In the genomic region with DNA sequence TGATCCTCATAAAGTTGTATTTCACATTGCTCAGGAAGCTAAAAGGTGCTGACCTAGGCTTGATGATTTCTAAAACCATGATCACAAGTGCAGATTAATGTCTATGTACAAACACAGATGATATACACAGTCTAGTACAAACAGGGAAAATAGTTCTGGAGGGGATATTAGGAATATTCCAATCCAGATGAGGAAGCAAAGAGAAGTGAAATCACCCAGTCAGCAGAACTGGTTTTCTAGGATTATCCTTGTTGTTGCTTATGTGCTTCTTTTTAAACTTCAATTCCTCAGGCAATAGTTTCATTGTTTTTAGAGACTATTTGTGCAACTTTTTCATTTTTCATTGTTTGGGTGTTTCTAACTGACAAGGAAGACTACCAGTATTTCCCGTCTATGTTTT, we compare ENCODE assay signal across 16 cellular contexts. TPM values are rescaled to one million over a fixed set of nuclear protein-coding genes. Genes with fewer than 3 reads are reported as not detected.
DNase-seq lines count a peak whose midpoint lies in the region; ATAC-seq, FAIRE-seq and TF ChIP-seq lines count a peak whose summit lies in the region.
"Had no signal": no experiment of that assay in that cellular context is flagged by ENCODE, and none has a peak within 500 bp of the region (broad histone marks: within the 10 kb centered on the region; RNA-seq: fewer than 3 reads in every experiment).

No MANE protein-coding gene starts in this region.

- no peak for TF ChIP-seq POLR2A in A549 (IDR thresholded peaks at IDR 0.05; ENCODE audit: low read length)

- H3K36me3 ChIP-seq in MM.1S (replicated peaks; ENCODE audit: insufficient read depth, low read length), result no peaks in the 10 kb centered on the region
- H3K36me3 ChIP-seq: BE2C, HAP-1 had no signal

- H3F3A ChIP-seq in MM.1S (ENCODE audit: insufficient read depth, low read length), result no peaks in the 10 kb centered on the region

- 0 out of 3 replicates have a peak, but pooled peaks cover 7% of the 10 kb centered on the region for H3K4me1 ChIP-seq in A549
- H3K4me1 ChIP-seq in foreskin keratinocyte, result peaks cover 2% of the 10 kb centered on the region
- H3K4me1 ChIP-seq in MM.1S (ENCODE audit: low read length), result no peaks in the 10 kb centered on the region
- H3K4me1 ChIP-seq: BE2C had no signal

- H3K27ac ChIP-seq in A549 (no peak overlapping the region), foreskin keratinocyte (peak overlapping the region; percentile 95), RWPE1 (no peak overlapping the region), MM.1S (ENCODE audit: low read length) (no peak overlapping the region)
- H3K27ac ChIP-seq: C4-2B had no signal

- H3K9me3 ChIP-seq in A549 (no peaks in the 10 kb centered on the region), MM.1S (replicated peaks; ENCODE audit: insufficient read depth, low read length) (no peaks in the 10 kb centered on the region)
- H3K9me3 ChIP-seq: BE2C, HAP-1 had no signal

- no peak overlapping the region for H3K9ac ChIP-seq in MM.1S (ENCODE audit: low read length)

- no peak overlapping the region for H3K4me3 ChIP-seq in A549
- H3K4me3 ChIP-seq in LNCaP clone FGC (ENCODE audit: low read depth, low read length), result no peak overlapping the region
- H3K4me3 ChIP-seq in MM.1S (ENCODE audit: low read length), result no peak overlapping the region
- H3K4me3 ChIP-seq: GM12878, HAP-1 had no signal

- WGBS in A549 (ENCODE audit: missing lambda C conversion rate), result 97% methylated on average over 1 of the region's 1 CpG

- TF ChIP-seq CTCF in A549 (IDR thresholded peaks at IDR 0.05), result no peak
- no peak for TF ChIP-seq CTCF in LNCaP clone FGC (IDR thresholded peaks at IDR 0.05; ENCODE audit: control insufficient read depth, extremely low read depth, insufficient read depth)
- TF ChIP-seq CTCF in foreskin keratinocyte (conservative IDR thresholded peaks at IDR 0.05), result no peak
- no peak for TF ChIP-seq CTCF in RWPE1 (conservative IDR thresholded peaks at IDR 0.05; ENCODE audit: low read depth)
- TF ChIP-seq CTCF in MM.1S (IDR thresholded peaks at IDR 0.05; ENCODE audit: low read length), result no peak

- no peak overlapping the region for H3K4me2 ChIP-seq in A549
- no peak overlapping the region for H3K4me2 ChIP-seq in MM.1S (ENCODE audit: low read depth, low read length)

- no peaks in the 10 kb centered on the region for H4K20me1 ChIP-seq in MM.1S (ENCODE audit: insufficient read depth, low read length)

- TF ChIP-seq RAD21 in A549 (conservative IDR thresholded peaks at IDR 0.05 in 1 of 2, IDR thresholded peaks at IDR 0.05 in 1 of 2), result no peak

- DNase-seq in A549 (ENCODE audit: low read depth in 1 of 2, low spot score in 1 of 2) (no peak), LNCaP clone FGC (ENCODE audit: low read depth) (peak; percentile 41), foreskin keratinocyte (peak; percentile 21 to 42), RWPE1 (ENCODE audit: low spot score) (no peak), MM.1S (no peak)
- DNase-seq: BE2C; CD4-positive, alpha-beta memory T cell; DMS79; KBM-7 had no signal

- no peak overlapping the region for H2AFZ ChIP-seq in MM.1S (ENCODE audit: low read length)

- FAIRE-seq in A549 (lab: Jason Lieb, UNC), result no peak
- FAIRE-seq: GM12878, H1, HTR-8/SVneo had no signal

- CTCF ChIA-PET in A549 (lab: Yijun Ruan, JAX), result interaction anchor here (2.6 kb wide), 1 partner anchor 30 kb away, joined by 12 read pairs; no protein-coding TSS in a partner anchor
- CTCF ChIA-PET in RWPE1 (lab: Yijun Ruan, JAX), result no interaction called here

- no peaks in the 10 kb centered on the region for H3K27me3 ChIP-seq in foreskin keratinocyte
- H3K27me3 ChIP-seq in MM.1S (replicated peaks; ENCODE audit: insufficient read depth, low read length), result no peaks in the 10 kb centered on the region
- H3K27me3 ChIP-seq: BE2C had no signal

- H3K9me2 ChIP-seq in MM.1S (replicated peaks; ENCODE audit: insufficient read depth, low read length), result no peaks in the 10 kb centered on the region

- no peaks in the 10 kb centered on the region for H3K79me2 ChIP-seq in MM.1S (ENCODE audit: low read length)

- ATAC-seq in A549, result no peak
- ATAC-seq in foreskin keratinocyte, result no peak
- ATAC-seq: GM12878 had no signal

- TF ChIP-seq EP300 in A549 (IDR thresholded peaks at IDR 0.05), result no peak

- POLR2A ChIA-PET in A549 (lab: Yijun Ruan, JAX), result no interaction called here
- POLR2A ChIA-PET in RWPE1 (lab: Yijun Ruan, JAX; ENCODE audit: low non-redundant PET), result no interaction called here

TF ChIP-seq in A549, 52 proteins besides CTCF, POLR2A, EP300 and RAD21:
- TF ChIP-seq FOXS1 (CRISPR knock-in tag; IDR thresholded peaks at IDR 0.05) (no peak), SMC3 (IDR thresholded peaks at IDR 0.05) (no peak), MYC (IDR thresholded peaks at IDR 0.05; ENCODE audit: borderline replicate concordance, low read length) (no peak), MAFK (IDR thresholded peaks at IDR 0.05; ENCODE audit: partially characterized antibody) (peak; percentile 82)
- TF ChIP-seq, protein P1, sequence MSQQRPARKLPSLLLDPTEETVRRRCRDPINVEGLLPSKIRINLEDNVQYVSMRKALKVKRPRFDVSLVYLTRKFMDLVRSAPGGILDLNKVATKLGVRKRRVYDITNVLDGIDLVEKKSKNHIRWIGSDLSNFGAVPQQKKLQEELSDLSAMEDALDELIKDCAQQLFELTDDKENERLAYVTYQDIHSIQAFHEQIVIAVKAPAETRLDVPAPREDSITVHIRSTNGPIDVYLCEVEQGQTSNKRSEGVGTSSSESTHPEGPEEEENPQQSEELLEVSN (IDR thresholded peaks at IDR 0.05; ENCODE audit: borderline replicate concordance, low read depth), result no peak
TF ChIP-seq in A549: peak in this region for 1.

RNA-seq across cellular contexts. Expression of a gene that starts 4.7 kb away (rescaled TPM):
- polyA plus RNA-seq in A549 (2011; rRNA removed) (0.25 and 0.95 TPM in 2 replicates), A549 (2017; fragmentation: RNase III; extraction: RNeasy Plus Mini Kit Qiagen cat#74134 plus additional on column Dnase treatment) (0.10 to 0.11 TPM in 2 of 3 replicates, not detected in the other), foreskin keratinocyte (156 and 231 TPM in 2 replicates)
- 0.10 and 0.12 TPM in 2 replicates for polyA plus RNA-seq in A549 (2012; cell fraction: cytosol; rRNA removed)
- polyA plus RNA-seq in A549 (2012; cell fraction: nucleus; rRNA removed), result 0.06 and 0.22 TPM in 2 replicates
- 0.50 TPM in 1 of 2 replicates, not detected in the other for polyA minus RNA-seq in A549 (2011; rRNA and poly(A)+ RNA removed)
- total RNA-seq in foreskin keratinocyte, result 263 and 311 TPM in 2 replicates
- total RNA-seq: A172, G401 had no signal
- polyA plus RNA-seq: CD4-positive, alpha-beta memory T cell had no signal

RNA-seq across cellular contexts. Expression of a gene that starts 15.2 kb away (rescaled TPM):
- polyA plus RNA-seq in A549 (2011; rRNA removed), result 11.3 and 14.0 TPM in 2 replicates
- 4.3 and 4.4 TPM in 2 replicates for polyA plus RNA-seq in A549 (2012; cell fraction: cytosol; rRNA removed)
- polyA plus RNA-seq in A549 (2012; cell fraction: nucleus; rRNA removed), result 1.8 and 2.1 TPM in 2 replicates
- 14.0 to 17.1 TPM (median 15.9 TPM) in 3 replicates for polyA plus RNA-seq in A549 (2017; fragmentation: RNase III; extraction: RNeasy Plus Mini Kit Qiagen cat#74134 plus additional on column Dnase treatment)
- 3.9 and 7.9 TPM in 2 replicates for polyA minus RNA-seq in A549 (2011; rRNA and poly(A)+ RNA removed)
- total RNA-seq in foreskin keratinocyte, result 30.1 and 40.8 TPM in 2 replicates
- polyA plus RNA-seq in foreskin keratinocyte, result 9.2 and 13.4 TPM in 2 replicates

RNA-seq across cellular contexts. Expression of a gene that starts 57.0 kb away (rescaled TPM):
- polyA plus RNA-seq in A549 (2011; rRNA removed), result 0.70 and 0.98 TPM in 2 replicates
- polyA plus RNA-seq in A549 (2012; cell fraction: cytosol; rRNA removed), result 0.38 and 0.41 TPM in 2 replicates
- polyA plus RNA-seq in A549 (2012; cell fraction: nucleus; rRNA removed), result 0.58 and 0.95 TPM in 2 replicates
- polyA plus RNA-seq in A549 (2017; fragmentation: RNase III; extraction: RNeasy Plus Mini Kit Qiagen cat#74134 plus additional on column Dnase treatment), result 0.14 to 0.54 TPM (median 0.38 TPM) in 3 replicates
- 0.88 and 1.8 TPM in 2 replicates for polyA minus RNA-seq in A549 (2011; rRNA and poly(A)+ RNA removed)
- total RNA-seq in foreskin keratinocyte, result 84.8 and 98.9 TPM in 2 replicates
- 69.6 and 88.5 TPM in 2 replicates for polyA plus RNA-seq in foreskin keratinocyte
- total RNA-seq: A172, G401, H1 had no signal
- polyA plus RNA-seq: CD4-positive, alpha-beta memory T cell; H1 had no signal

RNA-seq across cellular contexts. Expression of a gene that starts 58.8 kb away (rescaled TPM):
- not detected in 2 replicates for polyA plus RNA-seq in A549 (2011; rRNA removed)
- not detected in 2 replicates for polyA plus RNA-seq in A549 (2012; cell fraction: cytosol; rRNA removed)
- 0.01 TPM in 1 of 2 replicates, not detected in the other for polyA plus RNA-seq in A549 (2012; cell fraction: nucleus; rRNA removed)
- polyA plus RNA-seq in A549 (2017; fragmentation: RNase III; extraction: RNeasy Plus Mini Kit Qiagen cat#74134 plus additional on column Dnase treatment), result not detected in 3 replicates
- polyA minus RNA-seq in A549 (2011; rRNA and poly(A)+ RNA removed), result not detected in 2 replicates
- 0.07 TPM in 1 of 2 replicates, not detected in the other for total RNA-seq in foreskin keratinocyte
- 0.01 TPM in 1 of 2 replicates, not detected in the other for polyA plus RNA-seq in foreskin keratinocyte
- total RNA-seq: A172; CD4-positive, alpha-beta memory T cell; G401; H1 had no signal
- polyA plus RNA-seq: CD4-positive, alpha-beta memory T cell; H1 had no signal

Comparison
In these comparisons a context has a peak if more than half of its experiments do, and no peak if none do; other contexts are left out.
1. DNase-seq: peak in LNCaP clone FGC (single experiment) and foreskin keratinocyte (2 of 2); none in A549 (0 of 2), RWPE1 (single experiment) and MM.1S (single experiment).
2. RNA of a gene that starts 4.7 kb away (polyA plus RNA-seq): 156 to 231 TPM in foreskin keratinocyte; 0.06 to 0.95 TPM in A549; every median in the first group is over 10 times any median in the second.
3. RNA of a gene that starts 57.0 kb away (polyA plus RNA-seq): 69.6 to 88.5 TPM in foreskin keratinocyte; 0.14 to 0.98 TPM in A549; every median in the first group is over 10 times any median in the second.